In the genomic region with DNA sequence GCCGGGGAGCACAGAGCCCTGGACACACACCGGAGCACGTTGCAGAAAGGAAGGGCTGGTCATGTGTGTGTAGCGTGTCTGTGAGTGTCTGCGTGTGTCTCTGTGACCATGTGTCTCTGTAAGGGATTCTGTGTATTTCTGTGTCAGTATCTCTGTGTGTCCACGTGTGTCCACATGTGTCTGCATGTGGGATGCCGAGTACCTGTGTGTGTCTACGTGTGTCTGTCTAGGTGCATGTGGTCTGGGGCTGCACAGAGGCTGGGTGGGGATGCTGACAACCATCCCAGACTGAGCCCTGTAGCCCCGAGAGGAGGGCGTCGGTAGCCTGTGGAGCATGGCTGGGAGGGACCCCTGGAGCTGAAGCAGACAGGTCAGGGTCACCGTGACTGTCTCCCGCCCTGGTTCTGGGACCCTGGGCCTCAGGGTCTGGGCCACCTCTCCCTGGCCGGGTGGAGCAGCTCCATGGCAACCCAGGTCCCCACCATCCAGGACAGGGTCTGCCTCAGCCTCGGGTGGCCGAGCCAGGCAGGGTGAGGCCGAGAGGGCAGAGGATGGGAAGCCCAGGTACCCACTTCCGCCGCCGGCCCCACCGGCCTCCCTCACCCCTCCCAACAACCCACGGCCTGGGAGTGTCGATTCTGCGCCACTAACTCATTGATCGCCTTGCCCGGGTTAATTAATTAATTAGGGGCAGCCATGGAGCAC, we compare ENCODE assay signal across 8 cellular contexts.
"Had no signal": no experiment of that assay in that cellular context is flagged by ENCODE, and none has a peak within 500 bp of the region (broad histone marks: within the 10 kb centered on the region; RNA-seq: fewer than 3 reads in every experiment).

No MANE protein-coding gene starts in this region.

- ATAC-seq: HCT116 had no signal

- H3K27ac ChIP-seq: GM23248, HL-60 had no signal

- H3K9me3 ChIP-seq: HAP-1 had no signal

- DNase-seq: GM23248, GOT3, KG1 had no signal

- H3K27ac Mint-ChIP-seq: IgD-negative memory B cell had no signal

- H2AFZ ChIP-seq: GM23248 had no signal

- H3K36me3 ChIP-seq: HAP-1 had no signal

- H3K9ac ChIP-seq: GM23248 had no signal

- H3K4me3 ChIP-seq: GM23248, HAP-1 had no signal

- H3K4me3 Mint-ChIP-seq: IgD-negative memory B cell had no signal

- H3K4me1 ChIP-seq: HAP-1 had no signal

- FAIRE-seq: H54 had no signal
